ENCODE assay signal across 26 cellular contexts in genomic region chr13:110835721-110836599, GRCh38.
"Had no signal": no experiment of that assay in that cellular context is flagged by ENCODE, and none has a peak within 500 bp of the region (broad histone marks: within the 10 kb centered on the region; RNA-seq: fewer than 3 reads in every experiment).

No MANE protein-coding gene starts in this region.

- H3K4me1 ChIP-seq: esophagus squamous epithelium, gastroesophageal sphincter, lower lobe of right lung, neural progenitor cell, uterus had no signal

- H3K4me3 ChIP-seq: esophagus squamous epithelium, gastroesophageal sphincter, lower lobe of right lung, neural progenitor cell, thoracic aorta, uterus had no signal

- ATAC-seq: gastroesophageal sphincter; lower lobe of right lung; natural killer cell; right cardiac atrium; stimulated activated naive CD8-positive, alpha-beta T cell treated with anti-CD3 and anti-CD28 coated beads, Interleukin-15, Interleukin-2, amounts not matched to agents 100 U/mL and 50 U/mL, for 24 hours had no signal

- FAIRE-seq: colon, endometrium had no signal

- H3K27ac ChIP-seq: epithelial cell of prostate, esophagus squamous epithelium, gastroesophageal sphincter, lower lobe of right lung, neural progenitor cell, thoracic aorta, uterus had no signal

- H3K36me3 Mint-ChIP-seq: activated naive CD4-positive, alpha-beta T cell treated with anti-CD3 and anti-CD28 coated beads, Interleukin-2, amount 10 ng/mL, durations not matched to agents 7 days and 5 days; activated naive CD8-positive, alpha-beta T cell treated with anti-CD3 and anti-CD28 coated beads, Interleukin-2, amount 10 ng/mL, durations not matched to agents 7 days and 5 days; immature natural killer cell; natural killer cell; neural progenitor cell had no signal

- H2AFZ ChIP-seq: neural progenitor cell had no signal

- H3K9me3 Mint-ChIP-seq: activated naive CD4-positive, alpha-beta T cell treated with anti-CD3 and anti-CD28 coated beads, Interleukin-2, amount 10 ng/mL, durations not matched to agents 7 days and 5 days; activated naive CD8-positive, alpha-beta T cell treated with anti-CD3 and anti-CD28 coated beads, Interleukin-2, amount 10 ng/mL, durations not matched to agents 7 days and 5 days; central memory CD8-positive, alpha-beta T cell; natural killer cell had no signal

- H3K27ac Mint-ChIP-seq: activated naive CD4-positive, alpha-beta T cell treated with anti-CD3 and anti-CD28 coated beads, Interleukin-2, amount 10 ng/mL, durations not matched to agents 7 days and 5 days; activated naive CD8-positive, alpha-beta T cell treated with anti-CD3 and anti-CD28 coated beads, Interleukin-2, amount 10 ng/mL, durations not matched to agents 7 days and 5 days; immature natural killer cell; natural killer cell; neural progenitor cell had no signal

- H3K9me3 ChIP-seq: esophagus squamous epithelium, gastroesophageal sphincter, lower lobe of right lung, thoracic aorta, uterus had no signal

- H3K4me2 ChIP-seq: neural progenitor cell had no signal

- H3K36me3 ChIP-seq: esophagus squamous epithelium, gastroesophageal sphincter, lower lobe of right lung, neural progenitor cell, thoracic aorta, uterus had no signal

- H3K27me3 ChIP-seq: neural progenitor cell, uterus had no signal

- H3K4me1 Mint-ChIP-seq: activated naive CD4-positive, alpha-beta T cell treated with anti-CD3 and anti-CD28 coated beads, Interleukin-2, amount 10 ng/mL, durations not matched to agents 7 days and 5 days; activated naive CD8-positive, alpha-beta T cell treated with anti-CD3 and anti-CD28 coated beads, Interleukin-2, amount 10 ng/mL, durations not matched to agents 7 days and 5 days; central memory CD8-positive, alpha-beta T cell; immature natural killer cell; natural killer cell had no signal

- DNase-seq: activated CD4-positive, alpha-beta T cell treated with anti-CD3 and anti-CD28 coated beads for 4 hours; activated CD4-positive, alpha-beta T cell treated with anti-CD3 and anti-CD28 coated beads, Interleukin-2, amount 50 U/mL, for 4 hours; activated gamma-delta T cell; activated naive CD4-positive, alpha-beta T cell treated with anti-CD3 and anti-CD28 coated beads, Interleukin-2, amount 10 ng/mL, durations not matched to agents 7 days and 5 days; activated naive CD8-positive, alpha-beta T cell treated with anti-CD3 and anti-CD28 coated beads, Interleukin-2, amount 10 ng/mL, durations not matched to agents 7 days and 5 days; activated T-cell treated with anti-CD3 and anti-CD28 coated beads for 4 hours; amniotic stem cell; effector CD8-positive, alpha-beta T cell; esophagus squamous epithelium; hypothalamus; immature natural killer cell; lower lobe of right lung; mesenchymal stem cell; natural killer cell; occipital lobe; right cardiac atrium; stimulated activated CD4-positive, alpha-beta T cell treated with anti-CD3 and anti-CD28 coated beads, Interleukin-2, amount 100 ng/mL, for 48 hours; stimulated activated naive CD8-positive, alpha-beta T cell treated with anti-CD3 and anti-CD28 coated beads, Interleukin-15, Interleukin-2, amounts not matched to agents 100 U/mL and 50 U/mL, for 24 hours; uterus had no signal

- H3K4me3 Mint-ChIP-seq: activated naive CD4-positive, alpha-beta T cell treated with anti-CD3 and anti-CD28 coated beads, Interleukin-2, amount 10 ng/mL, durations not matched to agents 7 days and 5 days; activated naive CD8-positive, alpha-beta T cell treated with anti-CD3 and anti-CD28 coated beads, Interleukin-2, amount 10 ng/mL, durations not matched to agents 7 days and 5 days; central memory CD8-positive, alpha-beta T cell; immature natural killer cell; natural killer cell; neural progenitor cell had no signal

- H3K9ac ChIP-seq: neural progenitor cell had no signal
